ENCODE assay signal across 8 cellular contexts in the genomic region with DNA sequence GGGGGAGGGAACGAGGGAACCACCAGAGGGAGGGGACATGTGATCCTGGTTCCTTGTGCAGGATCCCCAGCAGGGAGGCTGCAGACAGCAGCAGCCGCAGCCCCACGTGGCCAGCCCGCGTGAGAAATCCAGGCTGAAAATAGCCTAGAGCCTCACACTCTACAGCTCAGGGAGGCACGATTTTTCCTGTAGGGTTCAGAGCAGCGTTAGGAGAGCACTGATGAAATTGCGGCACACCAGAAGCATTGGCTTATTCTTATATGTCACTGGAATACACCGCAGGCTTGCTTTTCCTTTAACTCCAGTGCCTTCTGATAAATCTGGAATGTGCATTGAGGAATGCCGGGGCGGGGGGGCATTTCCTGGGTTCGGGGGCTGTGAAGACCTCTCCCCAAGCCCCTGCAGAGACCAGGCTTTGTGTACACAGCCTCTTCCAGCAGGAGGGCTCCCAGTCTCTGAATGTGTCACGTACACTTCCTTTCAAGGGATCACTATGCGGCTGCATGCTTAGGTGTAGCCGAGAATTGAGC.
DNase-seq lines count a peak whose midpoint lies in the region; ATAC-seq and TF ChIP-seq lines count a peak whose summit lies in the region.

No MANE protein-coding gene starts in this region.

- DNase-seq in GM03348 (ENCODE audit: low spot score) (peak; percentile 88), heart left ventricle (peak; percentile 77 to 85 (median 80)), progenitor cell of endocrine pancreas (ENCODE audit: low spot score, unreplicated experiment) (peak; percentile 22), SIG-M5 treated with dmso at 0.1 percent for 504 hours (lab: John Stamatoyannopoulos, UW; ENCODE audit: unreplicated experiment) (no peak), Karpas-422 (no peak)

- H3K27me3 Mint-ChIP-seq in progenitor cell of endocrine pancreas = no peaks in the 10 kb centered on the region

- TF ChIP-seq CTCF in VCaP (conservative IDR thresholded peaks at IDR 0.05) = no peak
- TF ChIP-seq CTCF in heart left ventricle (IDR thresholded peaks at IDR 0.05) = peak in 2 of 12 donors; percentile 9 to 17
- TF ChIP-seq CTCF in progenitor cell of endocrine pancreas (IDR thresholded peaks at IDR 0.05; ENCODE audit: unreplicated experiment) = no peak

- no peaks in the 10 kb centered on the region for H3K36me3 ChIP-seq in heart left ventricle
- no peaks in the 10 kb centered on the region for H3K36me3 ChIP-seq in Karpas-422 (ENCODE audit: insufficient read depth, low read length)

- H3K27me3 ChIP-seq in heart left ventricle = peaks cover 0 to 5% (median 0%) of the 10 kb centered on the region in 9 donors
- no peaks in the 10 kb centered on the region for H3K27me3 ChIP-seq in Karpas-422 (ENCODE audit: low read length)

- no peaks in the 10 kb centered on the region for H3K9me3 Mint-ChIP-seq in progenitor cell of endocrine pancreas (ENCODE audit: low read depth)

- H3K4me1 ChIP-seq in heart left ventricle (peaks cover 0 to 33% (median 15%) of the 10 kb centered on the region in 12 donors), Karpas-422 (ENCODE audit: low read length) (no peaks in the 10 kb centered on the region)

- no peaks in the 10 kb centered on the region for H3K79me2 ChIP-seq in Karpas-422 (ENCODE audit: low read length)

- no peaks in the 10 kb centered on the region for H3K9me2 ChIP-seq in Karpas-422 (replicated peaks; ENCODE audit: insufficient read depth, low read length)

- H3K4me2 ChIP-seq in Karpas-422 (ENCODE audit: low read depth, low read length, poor library complexity, severe bottlenecking) = no peak overlapping the region

- H3K9me3 ChIP-seq in heart left ventricle = no peaks in the 10 kb centered on the region
- H3K9me3 ChIP-seq in Karpas-422 (ENCODE audit: low read length) = peaks cover 5% of the 10 kb centered on the region; the same call in 1 of the 2 replicates

- H3K27ac Mint-ChIP-seq in progenitor cell of endocrine pancreas = peak overlapping the region; percentile 60

- H2AFZ ChIP-seq in Karpas-422 (ENCODE audit: low read length) = no peak overlapping the region

- H3K36me3 Mint-ChIP-seq in progenitor cell of endocrine pancreas (ENCODE audit: insufficient read depth) = no peaks in the 10 kb centered on the region

- intact Hi-C loops in heart left ventricle (cut with DNase I) = loop anchor here in 1 of 10 donors (2.0 kb wide), 1 partner anchor 101 kb away; no protein-coding TSS in a partner anchor

- no peak overlapping the region for H3K9ac ChIP-seq in Karpas-422 (ENCODE audit: low read length)

- WGBS in heart left ventricle, 4 donors = 1 to 3% (median 2%) methylated on average over 11 to 15 of the region's 15 CpGs

- H3K4me3 ChIP-seq in heart left ventricle (peak overlapping the region in 8 of 12 donors; percentile 10 to 46 (median 28)), Karpas-422 (ENCODE audit: low read length) (no peak overlapping the region)

- peak; percentile 87 to 96 (median 93) for ATAC-seq in heart left ventricle
- no peak for ATAC-seq in GM21515 (IDR thresholded peaks at IDR 0.05; ENCODE audit: unreplicated experiment)
- ATAC-seq in HG02981 (IDR thresholded peaks at IDR 0.05; ENCODE audit: unreplicated experiment) = no peak

- no peaks in the 10 kb centered on the region for H4K20me1 ChIP-seq in Karpas-422 (ENCODE audit: insufficient read depth, low read depth, low read length)

- H3K27ac ChIP-seq in VCaP (peak overlapping the region; percentile 31), heart left ventricle (peak overlapping the region in 11 of 12 donors; percentile 34 to 88 (median 77)), Karpas-422 (ENCODE audit: low read length) (no peak overlapping the region)

- H3K4me1 Mint-ChIP-seq in progenitor cell of endocrine pancreas (ENCODE audit: low read depth) = peaks cover 25% of the 10 kb centered on the region

- TF ChIP-seq POLR2A in heart left ventricle (IDR thresholded peaks at IDR 0.05) = no peak

- H3K4me3 Mint-ChIP-seq in progenitor cell of endocrine pancreas (ENCODE audit: low read depth) = peak overlapping the region; percentile 52

Comparison
In these comparisons a context has a peak if more than half of its experiments do, and no peak if none do; other contexts are left out.
1. DNase-seq: peak in GM03348 (single experiment), heart left ventricle (5 of 5) and progenitor cell of endocrine pancreas (single experiment); none in SIG-M5 treated with dmso at 0.1 percent for 504 hours (single experiment) and Karpas-422 (single experiment).
2. ATAC-seq: peak in heart left ventricle (4 of 4); none in GM21515 (single experiment) and HG02981 (single experiment).